ENCODE assay signal across 19 cellular contexts in genomic region chr1:225668222-225668621, GRCh38. TPM values are rescaled to one million over a fixed set of nuclear protein-coding genes. Genes with fewer than 3 reads are reported as not detected.
DNase-seq lines count a peak whose midpoint lies in the region; ATAC-seq, FAIRE-seq and TF ChIP-seq lines count a peak whose summit lies in the region.
"Had no signal": no experiment of that assay in that cellular context is flagged by ENCODE, and none has a peak within 500 bp of the region (broad histone marks: within the 10 kb centered on the region; RNA-seq: fewer than 3 reads in every experiment).

No MANE protein-coding gene starts in this region.

- H2AFZ ChIP-seq in HepG2 (ENCODE audit: low read length): no peak overlapping the region

- H3K27me3 ChIP-seq in HepG2 (ENCODE audit: control insufficient read depth in 1 of 2, insufficient read depth in 2 of 2, low read length in 2 of 2): no peaks in the 10 kb centered on the region
- no peaks in the 10 kb centered on the region for H3K27me3 ChIP-seq in right lobe of liver
- no peaks in the 10 kb centered on the region for H3K27me3 ChIP-seq in effector memory CD4-positive, alpha-beta T cell (replicated peaks; ENCODE audit: control insufficient read depth, insufficient read depth, low read length, poor library complexity, severe bottlenecking)
- H3K27me3 ChIP-seq: BLaER1 treated with 17β-estradiol and CSF1 and Interleukin-3, amounts not matched to agents 10 nM and 100 nM had no signal

- no TSS peak for BruUV-seq in HepG2 (replicated peaks; lab: Mats Ljungman, UMichigan)

- H3K4me1 ChIP-seq in HepG2 (ENCODE audit: insufficient read depth, low read length) (peaks cover 21% of the 10 kb centered on the region), right lobe of liver (no peaks in the 10 kb centered on the region)
- H3K4me1 ChIP-seq in effector memory CD4-positive, alpha-beta T cell (ENCODE audit: control insufficient read depth, insufficient read depth, low read length, poor library complexity, severe bottlenecking): no peaks in the 10 kb centered on the region
- H3K4me1 ChIP-seq: BLaER1 treated with 17β-estradiol and CSF1 and Interleukin-3, amounts not matched to agents 10 nM and 100 nM had no signal

- CTCF ChIA-PET in HepG2 (lab: Yijun Ruan, JAX; ENCODE audit: low intra/inter-chr PET ratio, low total read pairs): no interaction called here

- no peak for DNase-seq in HepG2 (ENCODE audit: low spot score)
- DNase-seq in right lobe of liver: no peak
- DNase-seq in effector memory CD4-positive, alpha-beta T cell: no peak
- DNase-seq in activated T-cell treated with anti-CD3 and anti-CD28 coated beads for 4 hours: no peak
- DNase-seq: AML-193; Caco-2; Calu3; CD4-positive, alpha-beta T cell; CD8-positive, alpha-beta T cell; DMS79 treated with DMSO at 0.1 percent for 48 hours; GDM1 had no signal

- H3K9me3 ChIP-seq in HepG2 (ENCODE audit: low read length): no peaks in the 10 kb centered on the region
- H3K9me3 ChIP-seq in right lobe of liver: no peaks in the 10 kb centered on the region
- H3K9me3 ChIP-seq in effector memory CD4-positive, alpha-beta T cell (ENCODE audit: control insufficient read depth, low read length): no peaks in the 10 kb centered on the region
- H3K9me3 ChIP-seq: A549; BLaER1 treated with 17β-estradiol and CSF1 and Interleukin-3, amounts not matched to agents 10 nM and 100 nM; Caco-2 had no signal

- H3K4me3 ChIP-seq in HepG2 (replicated peaks in 1 of 3; ENCODE audit: insufficient read depth in 1 of 3, low read depth in 2 of 3, low read length in 3 of 3): no peak overlapping the region
- H3K4me3 ChIP-seq in right lobe of liver: no peak overlapping the region
- H3K4me3 ChIP-seq in effector memory CD4-positive, alpha-beta T cell (ENCODE audit: insufficient read depth, low read depth, low read length, poor library complexity, severe bottlenecking): no peak overlapping the region
- H3K4me3 ChIP-seq: A549; BLaER1 treated with 17β-estradiol and CSF1 and Interleukin-3, amounts not matched to agents 10 nM and 100 nM; GM12878 had no signal

- H3K36me3 ChIP-seq in HepG2 (replicated peaks in 1 of 2; ENCODE audit: control insufficient read depth in 1 of 2, insufficient read depth in 2 of 2, low read length in 2 of 2) (no peaks in the 10 kb centered on the region), right lobe of liver (no peaks in the 10 kb centered on the region)
- no peaks in the 10 kb centered on the region for H3K36me3 ChIP-seq in effector memory CD4-positive, alpha-beta T cell (ENCODE audit: control insufficient read depth, insufficient read depth, low read length)
- H3K36me3 ChIP-seq: BLaER1 treated with 17β-estradiol and CSF1 and Interleukin-3, amounts not matched to agents 10 nM and 100 nM had no signal

- no peak for FAIRE-seq in HepG2 (lab: Jason Lieb, UNC)
- FAIRE-seq in TTC549 (lab: Jason Lieb, UNC): peak; percentile 3
- FAIRE-seq: A549, GM12878, GM12892, GM18507 had no signal

- intact Hi-C loops in HepG2 (cut with micrococcal nuclease; ENCODE audit: unreplicated experiment): no loop called here
- intact Hi-C loops in right lobe of liver (cut with DNase I): no loop called here

- no peak for TF ChIP-seq RAD21 in HepG2 (CRISPR knock-in tag; IDR thresholded peaks at IDR 0.05)

- WGBS in HepG2 (ENCODE audit: low lambda C conversion rate): 96% methylated on average over 1 of the region's 1 CpG
- WGBS in right lobe of liver (ENCODE audit: insufficient coverage, low coverage, low lambda C conversion rate, missing lambda C conversion rate): 85% methylated on average over 1 of the region's 1 CpG

- H3K79me2 ChIP-seq in HepG2 (ENCODE audit: insufficient read depth, low read length): no peaks in the 10 kb centered on the region

- TF ChIP-seq CTCF in HepG2 (CRISPR knock-in tag; IDR thresholded peaks at IDR 0.05) (no peak), right lobe of liver (IDR thresholded peaks at IDR 0.05) (no peak)

- no peak overlapping the region for H3K9ac ChIP-seq in HepG2 (ENCODE audit: insufficient read depth, low read depth, low read length)
- H3K9ac ChIP-seq: BLaER1 treated with 17β-estradiol and CSF1 and Interleukin-3, amounts not matched to agents 10 nM and 100 nM had no signal

- TF ChIP-seq POLR2A in HepG2 (IDR thresholded peaks at IDR 0.05; ENCODE audit: insufficient read depth in 1 of 2, low read depth in 2 of 2, low read length in 2 of 2): no peak
- TF ChIP-seq POLR2A in right lobe of liver (IDR thresholded peaks at IDR 0.05): no peak

- in situ Hi-C loops in HepG2 (cut with HindIII; ENCODE audit: extremely low pct_ligation_motif_present, low pct_unique_long_range_greater_than_20kb): no loop called here

- H3K27ac ChIP-seq in HepG2 (ENCODE audit: extremely low read length, insufficient read depth, low read length) (no peak overlapping the region), right lobe of liver (no peak overlapping the region)
- no peak overlapping the region for H3K27ac ChIP-seq in effector memory CD4-positive, alpha-beta T cell (ENCODE audit: insufficient read depth, low read length, poor library complexity, severe bottlenecking)
- H3K27ac ChIP-seq: 22Rv1; A549; BLaER1 treated with 17β-estradiol and CSF1 and Interleukin-3, amounts not matched to agents 10 nM and 100 nM; C4-2B had no signal

- no peaks in the 10 kb centered on the region for H4K20me1 ChIP-seq in HepG2 (ENCODE audit: insufficient read depth, low read length)
- H4K20me1 ChIP-seq: BLaER1 treated with 17β-estradiol and CSF1 and Interleukin-3, amounts not matched to agents 10 nM and 100 nM had no signal

- H3K4me2 ChIP-seq in HepG2 (ENCODE audit: low read depth, low read length): no peak overlapping the region
- H3K4me2 ChIP-seq: A549; BLaER1 treated with 17β-estradiol and CSF1 and Interleukin-3, amounts not matched to agents 10 nM and 100 nM had no signal

- TF ChIP-seq EP300 in HepG2 (IDR thresholded peaks at IDR 0.05; ENCODE audit: low read depth in 2 of 2, low read length in 2 of 2) (no peak), HepG2 (CRISPR knock-in tag; IDR thresholded peaks at IDR 0.05; ENCODE audit: borderline replicate concordance) (no peak)

- POLR2A ChIA-PET in HepG2 (lab: Yijun Ruan, JAX): no interaction called here

- ATAC-seq in HepG2: no peak
- no peak for ATAC-seq in right lobe of liver
- ATAC-seq: A549; CD8-positive, alpha-beta T cell; GM12878 had no signal

TF ChIP-seq in HepG2, 621 proteins besides CTCF, POLR2A, EP300 and RAD21:
- TF ChIP-seq SNRNP70 (IDR thresholded peaks at IDR 0.05; ENCODE audit: low read depth, low read length) (no peak), ATF7 (IDR thresholded peaks at IDR 0.05) (peak; percentile 77), ATF7 (CRISPR knock-in tag; IDR thresholded peaks at IDR 0.05) (no peak)
TF ChIP-seq in HepG2: peak in this region for 1.

RNA-seq across cellular contexts. Expression of gene ENAH, which starts 15.3 kb away (rescaled TPM):
- total RNA-seq in HepG2 (2016; rRNA removed; fragmentation: Illumina TruSeq; extraction: Trizol) (58.3 and 60.2 TPM in 2 replicates), right lobe of liver (10 to 100 TPM in 5 of 6 experiments, 1 to 10 TPM in 1; 9.0 to 33.2 (median 20.8) TPM)
- 12.4 and 12.9 TPM in 2 replicates for total RNA-seq in HepG2 (2016; cell fraction: cytosol; rRNA removed; fragmentation: Illumina TruSeq; extraction: Trizol; ENCODE audit: low read depth)
- 52.4 and 56.6 TPM in 2 replicates for total RNA-seq in HepG2 (2016; cell fraction: insoluble cytoplasmic fraction; rRNA removed; fragmentation: Illumina TruSeq; extraction: Trizol)
- total RNA-seq in HepG2 (2016; cell fraction: membrane; rRNA removed; fragmentation: Illumina TruSeq; extraction: Trizol): 39.4 and 43.3 TPM in 2 replicates
- 34.5 and 40.2 TPM in 2 replicates for total RNA-seq in HepG2 (2016; cell fraction: nucleus; rRNA removed; fragmentation: Illumina TruSeq; extraction: Trizol)
- 21.9 and 22.1 TPM in 2 replicates for polyA plus RNA-seq in HepG2 (2011; rRNA removed)
- polyA plus RNA-seq in HepG2 (2011; cell fraction: cytosol; rRNA removed): 8.7 and 16.5 TPM in 2 replicates
- 15.6 and 18.2 TPM in 2 replicates for polyA plus RNA-seq in HepG2 (2011; cell fraction: nucleus; rRNA removed)
- polyA plus RNA-seq in HepG2 (2012): 33.3 and 35.6 TPM in 2 replicates
- polyA plus RNA-seq in HepG2 (2016; cell fraction: cytosol; fragmentation: Illumina TruSeq; extraction: Trizol; ENCODE audit: low read depth): 5.6 and 6.6 TPM in 2 replicates
- 56.7 and 61.8 TPM in 2 replicates for polyA plus RNA-seq in HepG2 (2016; cell fraction: insoluble cytoplasmic fraction; fragmentation: Illumina TruSeq; extraction: Trizol; ENCODE audit: low read depth)
- 22.3 and 23.2 TPM in 2 replicates for polyA plus RNA-seq in HepG2 (2016; cell fraction: membrane; fragmentation: Illumina TruSeq; extraction: Trizol; ENCODE audit: low read depth)
- 42.6 and 45.8 TPM in 2 replicates for polyA plus RNA-seq in HepG2 (2016; cell fraction: nucleus; fragmentation: Illumina TruSeq; extraction: Trizol; ENCODE audit: insufficient read depth, low read depth)
- polyA minus RNA-seq in HepG2 (2011; rRNA and poly(A)+ RNA removed; ENCODE audit: low replicate concordance): 28.4 and 36.9 TPM in 2 replicates
- polyA minus RNA-seq in HepG2 (2011; cell fraction: cytosol; rRNA and poly(A)+ RNA removed): 31.7 and 36.5 TPM in 2 replicates
- polyA minus RNA-seq in HepG2 (2011; cell fraction: nucleus; rRNA and poly(A)+ RNA removed): 39.4 and 49.1 TPM in 2 replicates
- total RNA-seq: CD4-positive, alpha-beta T cell had no signal
